Comparison of ENCODE assay signal across 12 cellular contexts in the genomic region with DNA sequence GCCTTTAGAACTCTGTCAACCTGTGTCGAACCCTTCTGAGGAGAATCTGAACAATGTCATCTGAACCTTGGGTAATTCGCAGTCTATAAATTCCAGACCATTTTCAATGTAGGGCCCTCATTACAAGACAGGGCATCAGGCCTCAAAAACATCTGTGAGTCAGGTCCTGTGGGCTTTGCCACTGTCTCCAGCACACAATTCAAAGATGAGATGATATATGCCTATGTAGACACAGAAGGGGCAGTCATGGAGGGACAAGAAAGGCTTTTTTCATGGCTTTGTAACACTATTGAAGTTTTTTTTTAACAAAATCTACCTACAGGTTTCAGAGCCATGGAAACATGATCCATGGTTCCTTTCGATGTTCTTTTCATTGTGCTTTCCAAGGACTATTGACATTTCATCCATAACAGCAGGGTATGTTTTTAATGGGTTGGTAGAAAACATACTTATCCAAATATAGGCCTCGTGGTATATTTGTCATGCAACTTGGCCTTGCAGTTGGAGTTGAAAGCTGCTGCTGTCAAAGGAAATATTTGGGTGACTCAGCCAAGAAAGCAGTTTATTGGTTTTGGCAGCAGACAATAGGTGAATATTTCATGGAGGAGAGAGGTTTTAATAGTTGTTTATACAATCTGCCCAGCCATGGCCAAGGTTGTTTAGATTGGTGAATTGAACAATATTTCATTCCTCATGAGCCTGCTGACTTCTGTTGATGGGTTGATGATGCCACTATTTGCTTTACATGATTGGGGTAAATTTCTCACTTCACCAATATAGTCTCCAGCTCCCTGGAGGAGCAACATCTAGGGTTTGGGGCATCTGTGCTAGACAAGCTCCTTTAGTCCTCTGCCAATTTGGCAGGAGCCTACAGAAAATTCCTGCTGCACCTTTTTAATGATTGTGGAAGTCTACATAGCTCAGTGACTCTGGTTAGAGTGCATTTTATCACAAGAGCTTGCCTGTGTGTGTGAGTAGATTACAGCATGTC.
DNase-seq lines count a peak whose midpoint lies in the region; ATAC-seq, FAIRE-seq and TF ChIP-seq lines count a peak whose summit lies in the region.
"Had no signal": no experiment of that assay in that cellular context is flagged by ENCODE, and none has a peak within 500 bp of the region (broad histone marks: within the 10 kb centered on the region; RNA-seq: fewer than 3 reads in every experiment).

No MANE protein-coding gene starts in this region.

- H3K4me3 ChIP-seq in pancreas (no peak overlapping the region), ovary (no peak overlapping the region)
- H3K4me3 ChIP-seq: heart right ventricle had no signal

- H3K9me3 ChIP-seq in pancreas (no peaks in the 10 kb centered on the region), ovary (no peaks in the 10 kb centered on the region)
- H3K9me3 ChIP-seq: neutrophil had no signal

- DNase-seq in DMS53 (lab: John Stamatoyannopoulos, UW) (peak; percentile 87), NCI-H2196 (lab: John Stamatoyannopoulos, UW; ENCODE audit: unreplicated experiment) (peak; percentile 54), dermis blood vessel endothelial cell (peak; percentile 79), pancreas (peak in 3 of 6 donors; percentile 58 to 66 (median 62)), left lobe of liver (ENCODE audit: low spot score) (no peak), ovary (no peak), putamen (ENCODE audit: low spot score) (no peak)
- DNase-seq: activated effector memory CD4-positive, alpha-beta T cell treated with anti-CD3 and anti-CD28 coated beads, Interleukin-2, amount 50 U/mL, for 16 hours; heart right ventricle; NCI-H2081 treated with DMSO at 0.1 percent for 48 hours had no signal

- peak overlapping the region; percentile 65 to 75 (median 68) for H3K27ac ChIP-seq in pancreas
- no peak overlapping the region for H3K27ac ChIP-seq in ovary
- H3K27ac ChIP-seq: heart right ventricle, neutrophil had no signal

- ATAC-seq in pancreas = peak; percentile 89 to 94 (median 92)
- no peak for ATAC-seq in left lobe of liver
- no peak for ATAC-seq in HG02884 (IDR thresholded peaks at IDR 0.05; ENCODE audit: unreplicated experiment)
- ATAC-seq: heart right ventricle had no signal

- no peak for TF ChIP-seq CTCF in pancreas (IDR thresholded peaks at IDR 0.05)
- TF ChIP-seq CTCF in ovary (IDR thresholded peaks at IDR 0.05) = no peak

- WGBS in pancreas, 2 donors = 49 to 52% methylated on average over 4 of the region's 4 CpGs
- 49 to 63% (median 62%) methylated on average over 4 of the region's 4 CpGs for whole genome bisulfite sequencing in ovary, 3 donors

- TF ChIP-seq POLR2A in ovary (IDR thresholded peaks at IDR 0.05) = no peak

- no peak for TF ChIP-seq EP300 in ovary (IDR thresholded peaks at IDR 0.05)

- H3K4me1 ChIP-seq in pancreas (peaks cover 9 to 19% (median 19%) of the 10 kb centered on the region in 3 donors), ovary (ENCODE audit: insufficient read depth) (peaks cover 12% of the 10 kb centered on the region)
- H3K4me1 ChIP-seq: heart right ventricle had no signal

- FAIRE-seq in pancreas (lab: Jason Lieb, UNC) = no peak

- intact Hi-C loops in pancreas (cut with DNase I) = no loop called here
- intact Hi-C loops in ovary (cut with DNase I) = no loop called here

- H3K27me3 ChIP-seq in pancreas (no peaks in the 10 kb centered on the region), ovary (no peaks in the 10 kb centered on the region)
- H3K27me3 ChIP-seq: neutrophil had no signal

- H3K36me3 ChIP-seq in pancreas (no peaks in the 10 kb centered on the region), ovary (no peaks in the 10 kb centered on the region)
- H3K36me3 ChIP-seq: heart right ventricle, neutrophil had no signal

Comparison
In these comparisons a context has a peak if more than half of its experiments do, and no peak if none do; other contexts are left out.
1. DNase-seq: peak in DMS53 (single experiment), NCI-H2196 (single experiment) and dermis blood vessel endothelial cell (single experiment); none in left lobe of liver (single experiment), ovary (0 of 5) and putamen (single experiment).
2. ATAC-seq: peak in pancreas (4 of 4); none in left lobe of liver (single experiment) and HG02884 (single experiment).
3. H3K27ac ChIP-seq: peak in pancreas (4 of 4); none in ovary (0 of 2).